In the genomic region with DNA sequence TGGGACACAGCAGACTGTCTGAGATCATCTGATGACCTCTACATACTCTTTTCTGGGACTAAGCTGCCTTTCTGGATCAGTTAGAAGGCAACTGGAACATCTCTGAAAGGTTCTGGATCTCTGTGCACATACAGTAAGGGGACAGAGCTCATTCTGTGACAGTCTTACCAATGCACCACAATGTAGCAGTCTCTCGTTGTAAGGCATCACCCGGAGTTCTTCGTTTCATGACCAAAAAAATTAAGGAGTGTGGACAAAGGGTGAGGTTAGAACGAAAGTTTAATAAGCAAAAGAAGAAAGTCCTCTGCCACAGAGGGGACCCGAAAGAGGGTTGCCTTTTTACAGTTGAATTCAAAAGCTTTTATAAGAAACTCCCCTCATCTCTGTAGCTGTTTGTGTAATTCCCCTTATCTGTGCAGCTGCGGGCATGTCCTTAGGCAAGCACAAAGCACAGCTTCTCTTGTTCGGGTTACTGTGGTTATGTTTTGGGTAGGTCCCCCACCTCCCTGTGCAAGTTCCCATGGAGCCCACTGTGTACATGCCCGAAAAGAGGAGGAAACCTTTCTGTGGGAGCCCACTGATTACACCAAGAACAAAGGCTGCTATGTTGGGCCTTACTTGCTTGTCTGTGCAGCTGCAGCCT, we compare ENCODE assay signal across 11 cellular contexts. TPM values are rescaled to one million over a fixed set of nuclear protein-coding genes. Genes with fewer than 3 reads are reported as not detected.
A peak's percentile ranks its signal among the peaks of the same experiment; 100 is the strongest.
DNase-seq lines count a peak whose midpoint lies in the region; ATAC-seq and TF ChIP-seq lines count a peak whose summit lies in the region.
"Had no signal": no experiment of that assay in that cellular context is flagged by ENCODE, and none has a peak within 500 bp of the region (broad histone marks: within the 10 kb centered on the region; RNA-seq: fewer than 3 reads in every experiment).

No MANE protein-coding gene starts in this region.

- ATAC-seq in GM18907 (IDR thresholded peaks at IDR 0.05; ENCODE audit: unreplicated experiment), result peak; percentile 81
- peak; percentile 80 for ATAC-seq in HG02678 (IDR thresholded peaks at IDR 0.05; ENCODE audit: unreplicated experiment)
- no peak for ATAC-seq in foreskin keratinocyte

- no peak overlapping the region for H3K4me3 ChIP-seq in SJCRH30
- H3K4me3 ChIP-seq: vagina had no signal

- H3K27me3 ChIP-seq in foreskin keratinocyte (peaks cover 17% of the 10 kb centered on the region), SJCRH30 (no peaks in the 10 kb centered on the region)
- H3K27me3 ChIP-seq: vagina had no signal

- TF ChIP-seq CTCF in foreskin keratinocyte (conservative IDR thresholded peaks at IDR 0.05), result no peak

- H3K9me3 ChIP-seq in SJCRH30 (replicated peaks), result no peaks in the 10 kb centered on the region
- H3K9me3 ChIP-seq: vagina had no signal

- H3K4me1 ChIP-seq in foreskin keratinocyte (no peaks in the 10 kb centered on the region), SJCRH30 (no peaks in the 10 kb centered on the region)
- H3K4me1 ChIP-seq: vagina had no signal

- H3K36me3 ChIP-seq in SJCRH30, result no peaks in the 10 kb centered on the region
- H3K36me3 ChIP-seq: vagina had no signal

- H3K27ac ChIP-seq in foreskin keratinocyte (no peak overlapping the region), SJCRH30 (no peak overlapping the region)
- H3K27ac ChIP-seq: vagina had no signal

- peak; percentile 26 for DNase-seq in NCI-H146 treated with DMSO at 0.1 percent for 48 hours (lab: John Stamatoyannopoulos, UW; ENCODE audit: unreplicated experiment)
- DNase-seq in putamen (ENCODE audit: low spot score), result peak; percentile 23
- DNase-seq in foreskin keratinocyte, result no peak
- no peak for DNase-seq in NCI-H748 (lab: John Stamatoyannopoulos, UW; ENCODE audit: unreplicated experiment)
- DNase-seq in SJCRH30, result no peak
- no peak for DNase-seq in AG20443 (ENCODE audit: low spot score)
- DNase-seq: KG1 had no signal

RNA-seq across cellular contexts. Expression of gene CACNA1E, which starts 53.2 kb away (rescaled TPM):
- total RNA-seq in foreskin keratinocyte, result not detected in 2 replicates
- not detected in 2 replicates for polyA plus RNA-seq in foreskin keratinocyte
- total RNA-seq in SJCRH30 (2014; rRNA removed; shearing (Covaris generic)), result under 0.01 and 0.02 TPM in 2 replicates
- total RNA-seq: activated T-helper 1 cell treated with anti-CD3 and anti-CD28 coated beads, Interleukin-12 subunit alpha, Interleukin-12 subunit beta, Interleukin-2, Interleukin-4 antibody, amounts not matched to agents 30 ng/mL and 10 ng/mL and 1 ng/mL, durations not matched to agents 14 hours and 24 hours and 36 hours; vagina had no signal

Comparison
In these comparisons a context has a peak if more than half of its experiments do, and no peak if none do; other contexts are left out.
1. DNase-seq: peak in NCI-H146 treated with DMSO at 0.1 percent for 48 hours (single experiment) and putamen (single experiment); none in foreskin keratinocyte (0 of 2), NCI-H748 (single experiment), SJCRH30 (0 of 2) and AG20443 (single experiment).